Comparison of ENCODE assay signal across 12 cellular contexts in the genomic region with DNA sequence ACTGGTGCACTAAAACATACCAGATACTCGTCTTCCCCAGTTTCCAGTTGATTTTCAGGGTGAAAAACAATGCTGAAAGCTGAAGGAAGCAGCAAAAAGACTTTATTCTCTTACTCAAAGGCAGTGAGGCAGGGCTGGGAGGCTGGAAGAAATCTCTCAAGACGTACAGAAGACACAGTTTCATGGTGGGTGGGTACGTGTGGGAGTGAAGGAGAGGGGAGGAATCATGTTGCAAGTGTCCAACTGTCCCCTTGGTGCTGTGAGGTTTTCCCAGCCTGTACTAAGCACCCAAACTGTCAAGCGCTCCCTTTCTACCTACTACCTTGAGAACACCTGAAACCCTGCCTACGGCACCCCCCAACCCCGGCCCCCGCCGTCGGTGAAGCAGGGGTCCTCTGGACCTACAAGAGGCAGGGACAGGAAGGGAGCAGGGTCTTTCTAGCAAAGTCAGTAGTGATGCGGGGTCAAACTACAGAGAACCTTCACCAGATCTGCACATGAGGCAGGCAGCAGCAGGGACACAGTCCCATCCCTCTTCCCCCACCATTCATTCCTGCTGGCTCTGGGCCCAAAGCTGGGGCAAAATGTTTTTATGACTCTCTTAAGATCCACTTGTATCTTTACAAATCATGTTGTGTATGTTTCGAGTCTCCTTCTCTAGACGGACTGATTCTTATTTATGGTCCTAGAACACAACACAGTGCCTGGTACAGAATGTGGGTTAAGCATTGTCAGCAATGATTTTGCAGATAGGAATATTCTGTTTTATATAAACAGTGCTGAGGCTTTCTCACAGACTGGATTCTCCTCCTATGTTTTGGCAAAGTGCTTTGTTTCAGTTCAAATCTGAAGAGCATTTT. TPM values are rescaled to one million over a fixed set of nuclear protein-coding genes. Genes with fewer than 3 reads are reported as not detected.
DNase-seq lines count a peak whose midpoint lies in the region; ATAC-seq, FAIRE-seq and TF ChIP-seq lines count a peak whose summit lies in the region.
"Had no signal": no experiment of that assay in that cellular context is flagged by ENCODE, and none has a peak within 500 bp of the region (broad histone marks: within the 10 kb centered on the region; RNA-seq: fewer than 3 reads in every experiment).

No MANE protein-coding gene starts in this region.

- H3K4me1 Mint-ChIP-seq in IgD-negative memory B cell, result peaks cover 20 to 30% (median 29%) of the 10 kb centered on the region in 3 donors
- peaks cover 51% of the 10 kb centered on the region for H3K4me1 Mint-ChIP-seq in activated T-helper 2 cell treated with anti-CD3 and anti-CD28 coated beads, Interferon-gamma antibody, Interleukin-2, Interleukin-4, amounts not matched to agents 10 μg/mL and 5 μg/mL and 100 μg/mL, durations not matched to agents 14 hours and 24 hours and 36 hours (ENCODE audit: low read depth)
- H3K4me1 Mint-ChIP-seq in MCF 10A (ENCODE audit: insufficient read depth, unreplicated experiment), result peaks cover 15% of the 10 kb centered on the region

- H3K36me3 Mint-ChIP-seq in IgD-negative memory B cell (no peaks in the 10 kb centered on the region), MCF 10A (ENCODE audit: insufficient read depth, unreplicated experiment) (peaks cover 7% of the 10 kb centered on the region)
- no peaks in the 10 kb centered on the region for H3K36me3 Mint-ChIP-seq in activated T-helper 2 cell treated with anti-CD3 and anti-CD28 coated beads, Interferon-gamma antibody, Interleukin-2, Interleukin-4, amounts not matched to agents 10 μg/mL and 5 μg/mL and 100 μg/mL, durations not matched to agents 14 hours and 24 hours and 36 hours (ENCODE audit: low read depth)

- POLR2A ChIA-PET in MCF 10A (lab: Yijun Ruan, JAX), result interaction anchor here (0.6 to 6.8 kb wide), 6 partner anchors 8 to 543 kb away, joined by 3 to 72 read pairs (median 4); a partner anchor contains a TSS

- no peak for ATAC-seq in pancreas
- no peak for ATAC-seq in GM18861 (IDR thresholded peaks at IDR 0.05; ENCODE audit: unreplicated experiment)

- H3K4me3 Mint-ChIP-seq in IgD-negative memory B cell, result peak overlapping the region in 3 of 4 donors; percentile 33 to 98 (median 84)
- no peak overlapping the region for H3K4me3 Mint-ChIP-seq in activated T-helper 2 cell treated with anti-CD3 and anti-CD28 coated beads, Interferon-gamma antibody, Interleukin-2, Interleukin-4, amounts not matched to agents 10 μg/mL and 5 μg/mL and 100 μg/mL, durations not matched to agents 14 hours and 24 hours and 36 hours (ENCODE audit: low read depth)
- no peak overlapping the region for H3K4me3 Mint-ChIP-seq in MCF 10A (ENCODE audit: unreplicated experiment)

- no peak for TF ChIP-seq CTCF in pancreas (IDR thresholded peaks at IDR 0.05)
- no peak for TF ChIP-seq CTCF in MCF 10A (IDR thresholded peaks at IDR 0.05; ENCODE audit: unreplicated experiment)

- no peak for FAIRE-seq in pancreas (lab: Jason Lieb, UNC)
- FAIRE-seq: islet of Langerhans had no signal

- H3K27ac ChIP-seq in pancreas, result peak overlapping the region in 3 of 4 donors; percentile 47 to 75 (median 53)
- H3K27ac ChIP-seq: coronary artery had no signal

- H3K27me3 ChIP-seq in pancreas, result no peaks in the 10 kb centered on the region

- intact Hi-C loops in activated T-helper 2 cell treated with anti-CD3 and anti-CD28 coated beads, Interferon-gamma antibody, Interleukin-2, Interleukin-4, amounts not matched to agents 10 μg/mL and 5 μg/mL and 100 μg/mL, durations not matched to agents 14 hours and 24 hours and 36 hours (cut with micrococcal nuclease), result loop anchor here (5.0 kb wide), 3 partner anchors 99 to 964 kb away; a partner anchor contains a TSS
- intact Hi-C loops in pancreas (cut with DNase I), result no loop called here
- intact Hi-C loops in MCF 10A (cut with micrococcal nuclease), result loop anchor here (10.0 kb wide), 1 partner anchor 104 kb away; a partner anchor contains a TSS

- WGBS in pancreas, 2 donors, result 50 to 54% methylated on average over 12 of the region's 12 CpGs

- CTCF ChIA-PET in MCF 10A (lab: Yijun Ruan, JAX), result interaction anchor here (0.6 to 2.7 kb wide), 7 partner anchors 9 to 689 kb away, joined by 3 to 10 read pairs (median 4); no protein-coding TSS in a partner anchor

- peaks cover 1% of the 10 kb centered on the region for H3K27me3 Mint-ChIP-seq in IgD-negative memory B cell
- H3K27me3 Mint-ChIP-seq in activated T-helper 2 cell treated with anti-CD3 and anti-CD28 coated beads, Interferon-gamma antibody, Interleukin-2, Interleukin-4, amounts not matched to agents 10 μg/mL and 5 μg/mL and 100 μg/mL, durations not matched to agents 14 hours and 24 hours and 36 hours (ENCODE audit: low read depth), result peaks cover 4% of the 10 kb centered on the region
- no peaks in the 10 kb centered on the region for H3K27me3 Mint-ChIP-seq in MCF 10A (ENCODE audit: insufficient read depth, unreplicated experiment)

- H3K4me3 ChIP-seq in pancreas, result peak overlapping the region in 1 of 4 donors; percentile 11
- H3K4me3 ChIP-seq: HAP-1 had no signal

- H3K27ac Mint-ChIP-seq in IgD-negative memory B cell, result peak overlapping the region in 2 of 3 donors; percentile 97 to 99
- peak overlapping the region; percentile 25 for H3K27ac Mint-ChIP-seq in activated T-helper 2 cell treated with anti-CD3 and anti-CD28 coated beads, Interferon-gamma antibody, Interleukin-2, Interleukin-4, amounts not matched to agents 10 μg/mL and 5 μg/mL and 100 μg/mL, durations not matched to agents 14 hours and 24 hours and 36 hours
- no peak overlapping the region for H3K27ac Mint-ChIP-seq in MCF 10A (ENCODE audit: low read depth, unreplicated experiment)

- peaks cover 0 to 4% (median 0%) of the 10 kb centered on the region in 3 donors for H3K9me3 Mint-ChIP-seq in IgD-negative memory B cell
- no peaks in the 10 kb centered on the region for H3K9me3 Mint-ChIP-seq in activated T-helper 2 cell treated with anti-CD3 and anti-CD28 coated beads, Interferon-gamma antibody, Interleukin-2, Interleukin-4, amounts not matched to agents 10 μg/mL and 5 μg/mL and 100 μg/mL, durations not matched to agents 14 hours and 24 hours and 36 hours
- H3K9me3 Mint-ChIP-seq in MCF 10A (ENCODE audit: unreplicated experiment), result no peaks in the 10 kb centered on the region

- H3K9me3 ChIP-seq in pancreas, result no peaks in the 10 kb centered on the region
- H3K9me3 ChIP-seq: HAP-1 had no signal

- no TSS peak for BruUV-seq in MCF 10A (replicated peaks; lab: Mats Ljungman, UMichigan)

- no peaks in the 10 kb centered on the region for H3K36me3 ChIP-seq in pancreas
- H3K36me3 ChIP-seq: HAP-1 had no signal

- DNase-seq in DMS 273 (lab: John Stamatoyannopoulos, UW; ENCODE audit: unreplicated experiment), result peak; percentile 26
- DNase-seq in DMS 273 treated with DMSO at 0.1 percent for 48 hours (lab: John Stamatoyannopoulos, UW), result no peak
- no peak for DNase-seq in activated T-helper 2 cell treated with anti-CD3 and anti-CD28 coated beads, Interferon-gamma antibody, Interleukin-2, Interleukin-4, amounts not matched to agents 10 μg/mL and 5 μg/mL and 100 μg/mL, durations not matched to agents 14 hours and 24 hours and 36 hours (ENCODE audit: low spot score)
- peak in 2 of 6 donors; percentile 17 to 56 for DNase-seq in pancreas
- no peak for DNase-seq in dermis blood vessel endothelial cell
- no peak for DNase-seq in MCF 10A (ENCODE audit: unreplicated experiment)
- DNase-seq: NCI-H1930 had no signal

- H3K4me1 ChIP-seq in pancreas, result peaks cover 8 to 36% (median 21%) of the 10 kb centered on the region in 3 donors

RNA-seq across cellular contexts. Expression of a gene that starts 2.4 kb away (rescaled TPM):
- polyA plus RNA-seq in IgD-negative memory B cell (2.0 TPM), pancreas (1 to 10 TPM; 7.1 to 7.3 TPM)
- 20.3 and 20.7 TPM in 2 replicates for total RNA-seq in activated T-helper 2 cell treated with anti-CD3 and anti-CD28 coated beads, Interferon-gamma antibody, Interleukin-2, Interleukin-4, amounts not matched to agents 10 μg/mL and 5 μg/mL and 100 μg/mL, durations not matched to agents 14 hours and 24 hours and 36 hours
- total RNA-seq in pancreas (10 to 100 TPM; 14.5 to 25.1 (median 18.3) TPM), dermis blood vessel endothelial cell (65.8 and 70.6 TPM in 2 replicates), MCF 10A (2022) (60.4 and 66.9 TPM in 2 replicates)

Comparison
In these comparisons a context has a peak if more than half of its experiments do, and no peak if none do; other contexts are left out.
1. H3K4me3 Mint-ChIP-seq: peak in IgD-negative memory B cell (3 of 4); none in activated T-helper 2 cell treated with anti-CD3 and anti-CD28 coated beads, Interferon-gamma antibody, Interleukin-2, Interleukin-4, amounts not matched to agents 10 μg/mL and 5 μg/mL and 100 μg/mL, durations not matched to agents 14 hours and 24 hours and 36 hours (single experiment) and MCF 10A (single experiment).
2. intact Hi-C loops: an anchor here in activated T-helper 2 cell treated with anti-CD3 and anti-CD28 coated beads, Interferon-gamma antibody, Interleukin-2, Interleukin-4, amounts not matched to agents 10 μg/mL and 5 μg/mL and 100 μg/mL, durations not matched to agents 14 hours and 24 hours and 36 hours (5.0 kb wide) and MCF 10A (10.0 kb wide); none called in pancreas.